1 cellular context compared by ENCODE assay signal in the genomic region with DNA sequence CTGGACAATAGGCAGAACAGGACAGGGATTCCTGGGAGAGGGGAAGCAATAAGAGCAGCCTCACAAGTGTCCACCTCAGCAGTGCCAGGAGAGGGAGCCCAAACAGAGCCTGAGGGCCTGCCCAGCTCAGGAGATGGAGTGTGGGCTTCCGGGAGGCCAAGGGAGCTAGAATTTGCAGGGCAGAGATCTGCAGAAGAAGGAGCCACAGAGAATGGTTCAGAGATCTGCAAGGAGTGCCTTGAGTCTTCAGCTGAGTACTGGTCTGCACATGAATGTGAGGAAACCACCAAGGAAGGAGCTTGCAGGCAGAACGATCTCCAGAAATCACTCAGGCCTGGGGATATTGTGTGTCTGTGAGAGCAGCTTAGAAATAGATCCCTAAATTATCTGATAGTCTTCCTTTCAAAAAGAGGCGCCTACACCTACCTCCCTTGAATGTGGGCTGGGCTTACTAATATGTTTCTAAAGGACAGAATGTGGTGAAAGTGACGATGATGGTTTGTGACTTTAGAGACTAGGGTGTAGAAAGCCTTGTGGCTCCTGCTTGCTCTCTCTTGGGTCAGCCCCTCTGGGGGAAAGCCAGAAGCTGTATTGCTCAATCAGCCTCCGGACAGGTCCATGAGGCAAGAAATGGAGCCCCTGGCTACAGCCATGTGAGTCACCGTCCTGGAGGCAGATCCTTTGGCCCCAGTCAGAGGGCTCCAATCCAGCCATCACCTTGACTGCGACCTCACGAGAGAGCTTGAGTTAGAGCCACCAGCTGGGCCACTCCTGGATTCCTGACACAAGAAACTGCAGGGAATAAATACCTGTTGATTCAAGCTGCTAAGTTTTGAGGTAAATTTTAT.
TF ChIP-seq lines count a peak whose summit lies in the region.

No MANE protein-coding gene starts in this region.

TF ChIP-seq in K562, 482 proteins besides CTCF, POLR2A, EP300 and RAD21 (continued from another document):
- TF ChIP-seq, protein P1, sequence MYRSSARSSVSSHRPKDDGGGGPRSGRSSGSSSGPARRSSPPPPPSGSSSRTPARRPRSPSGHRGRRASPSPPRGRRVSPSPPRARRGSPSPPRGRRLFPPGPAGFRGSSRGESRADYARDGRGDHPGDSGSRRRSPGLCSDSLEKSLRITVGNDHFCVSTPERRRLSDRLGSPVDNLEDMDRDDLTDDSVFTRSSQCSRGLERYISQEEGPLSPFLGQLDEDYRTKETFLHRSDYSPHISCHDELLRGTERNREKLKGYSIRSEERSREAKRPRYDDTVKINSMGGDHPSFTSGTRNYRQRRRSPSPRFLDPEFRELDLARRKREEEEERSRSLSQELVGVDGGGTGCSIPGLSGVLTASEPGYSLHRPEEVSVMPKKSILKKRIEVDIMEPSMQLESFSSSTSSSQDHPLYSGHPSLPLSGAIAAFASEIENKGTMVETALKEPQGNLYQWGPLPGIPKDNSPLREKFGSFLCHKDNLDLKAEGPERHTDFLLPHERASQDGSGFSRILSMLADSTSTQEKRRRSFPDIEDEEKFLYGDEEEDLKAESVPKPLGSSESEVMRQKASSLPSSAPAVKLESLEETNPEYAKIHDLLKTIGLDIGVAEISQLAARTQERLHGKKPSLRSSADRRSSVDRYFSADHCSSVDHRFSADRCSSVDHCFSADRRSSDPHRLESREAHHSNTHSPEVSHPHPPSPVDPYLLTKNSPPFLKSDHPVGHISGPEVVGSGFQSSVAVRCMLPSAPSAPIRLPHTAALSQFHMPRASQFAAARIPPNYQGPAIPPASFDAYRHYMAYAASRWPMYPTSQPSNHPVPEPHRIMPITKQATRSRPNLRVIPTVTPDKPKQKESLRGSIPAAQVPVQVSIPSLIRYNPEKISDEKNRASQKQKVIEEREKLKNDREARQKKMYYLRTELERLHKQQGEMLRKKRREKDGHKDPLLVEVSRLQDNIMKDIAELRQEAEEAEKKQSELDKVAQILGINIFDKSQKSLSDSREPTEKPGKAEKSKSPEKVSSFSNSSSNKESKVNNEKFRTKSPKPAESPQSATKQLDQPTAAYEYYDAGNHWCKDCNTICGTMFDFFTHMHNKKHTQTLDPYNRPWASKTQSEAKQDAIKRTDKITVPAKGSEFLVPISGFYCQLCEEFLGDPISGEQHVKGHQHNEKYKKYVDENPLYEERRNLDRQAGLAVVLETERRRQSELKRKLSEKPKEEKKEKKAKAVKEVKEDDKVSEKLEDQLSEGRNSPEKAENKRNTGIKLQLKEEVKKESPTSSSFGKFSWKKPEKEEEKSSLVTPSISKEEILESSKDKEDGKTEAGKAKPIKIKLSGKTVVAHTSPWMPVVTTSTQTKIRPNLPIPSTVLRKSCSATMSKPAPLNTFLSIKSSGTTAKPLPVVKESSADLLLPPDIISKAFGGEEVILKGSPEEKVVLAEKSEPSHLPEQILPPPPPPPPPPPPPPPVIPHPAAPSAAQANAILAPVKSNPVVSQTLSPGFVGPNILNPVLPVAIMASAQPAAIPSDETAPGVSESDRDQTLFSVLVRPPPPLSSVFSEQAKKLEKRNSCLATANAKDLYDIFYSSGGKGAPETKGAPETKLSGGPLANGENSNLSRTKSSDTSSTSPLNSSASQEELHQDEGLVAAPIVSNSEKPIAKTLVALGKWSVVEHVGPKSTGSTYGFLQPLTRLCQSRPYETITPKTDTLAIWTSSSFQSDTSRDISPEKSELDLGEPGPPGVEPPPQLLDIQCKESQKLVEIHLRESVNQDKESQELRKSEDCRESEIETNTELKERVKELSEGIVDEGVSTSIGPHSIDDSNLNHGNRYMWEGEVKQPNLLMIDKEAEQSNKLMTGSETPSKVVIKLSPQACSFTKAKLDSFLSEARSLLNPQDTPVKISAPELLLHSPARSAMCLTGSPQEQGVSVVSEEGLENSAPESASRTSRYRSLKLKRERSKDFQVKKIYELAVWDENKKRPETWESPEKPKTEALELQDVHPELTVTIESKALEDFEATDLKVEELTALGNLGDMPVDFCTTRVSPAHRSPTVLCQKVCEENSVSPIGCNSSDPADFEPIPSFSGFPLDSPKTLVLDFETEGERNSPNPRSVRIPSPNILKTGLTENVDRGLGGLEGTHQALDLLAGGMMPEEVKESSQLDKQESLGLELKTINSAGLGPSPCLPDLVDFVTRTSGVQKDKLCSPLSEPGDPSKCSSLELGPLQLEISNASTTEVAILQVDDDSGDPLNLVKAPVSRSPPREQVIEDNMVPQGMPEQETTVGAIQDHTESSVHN (IDR thresholded peaks at IDR 0.05; ENCODE audit: borderline replicate concordance in 1 of 2, low read depth in 1 of 2): no peak
- TF ChIP-seq ZNF592 (IDR thresholded peaks at IDR 0.05) (peak; percentile 51; the same call in 1 of the 2 replicates), DDX20 (tag; IDR thresholded peaks at IDR 0.05; ENCODE audit: low read depth) (no peak), ZNF347 (CRISPR knock-in tag; IDR thresholded peaks at IDR 0.05; ENCODE audit: low read depth) (no peak), MEF2D (tag; conservative IDR thresholded peaks at IDR 0.05; ENCODE audit: low read depth) (no peak), SRF (CRISPR knock-in tag; IDR thresholded peaks at IDR 0.05) (no peak), JUN (IDR thresholded peaks at IDR 0.05; ENCODE audit: borderline replicate concordance, low read depth, low read length) (peak; percentile 54; the same call in 1 of the 2 replicates), JUN (CRISPR knock-in tag; IDR thresholded peaks at IDR 0.05; ENCODE audit: borderline replicate concordance) (no peak)
